ENCODE assay signal across 9 cellular contexts in genomic region chr3:12862387-12862786, GRCh38.
"Had no signal": no experiment of that assay in that cellular context is flagged by ENCODE, and none has a peak within 500 bp of the region (broad histone marks: within the 10 kb centered on the region; RNA-seq: fewer than 3 reads in every experiment).

No MANE protein-coding gene starts in this region.

- H3K27ac ChIP-seq: KMS-11 had no signal

- H2AFZ ChIP-seq: GM23338 had no signal

- H3K4me2 ChIP-seq: GM23338, KMS-11 had no signal

- DNase-seq: H9, HCEC 1CT, IMR-90, KBM-7 had no signal

- H3K4me3 ChIP-seq: GM23338 had no signal

- H3K9ac ChIP-seq: KMS-11 had no signal

- FAIRE-seq: H1, H54, HTR-8/SVneo had no signal

- ATAC-seq: GM23338 had no signal
